In the genomic region with DNA sequence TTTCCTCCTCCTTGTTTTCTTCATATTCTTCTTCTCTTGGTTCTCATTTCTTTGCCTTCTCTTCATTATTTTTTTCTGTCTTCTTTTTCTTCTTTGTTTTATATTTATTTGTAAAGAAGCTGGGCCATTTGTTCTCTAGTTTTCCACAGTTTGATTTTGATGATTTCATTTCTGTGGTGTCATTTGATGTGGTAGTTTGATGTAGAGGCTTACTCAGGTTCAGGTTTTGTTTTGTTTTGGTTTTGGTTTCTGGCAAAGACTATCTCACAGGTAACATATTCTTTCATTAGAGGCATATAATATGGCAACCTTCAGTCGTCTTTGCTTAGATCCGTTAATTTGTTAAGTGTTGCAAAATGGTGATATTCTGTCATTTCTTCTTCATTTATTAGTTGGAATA, we compare ENCODE assay signal across 14 cellular contexts.
A peak's percentile ranks its signal among the peaks of the same experiment; 100 is the strongest.
DNase-seq lines count a peak whose midpoint lies in the region; ATAC-seq and TF ChIP-seq lines count a peak whose summit lies in the region.
"Had no signal": no experiment of that assay in that cellular context is flagged by ENCODE, and none has a peak within 500 bp of the region (broad histone marks: within the 10 kb centered on the region; RNA-seq: fewer than 3 reads in every experiment).

No MANE protein-coding gene starts in this region.

- H3K36me3 Mint-ChIP-seq in CD8-positive, alpha-beta T cell: peaks cover 29% of the 10 kb centered on the region
- peaks cover 26% of the 10 kb centered on the region for H3K36me3 Mint-ChIP-seq in activated naive CD8-positive, alpha-beta T cell
- H3K36me3 Mint-ChIP-seq in mesothelial cell of epicardium: peaks cover 29% of the 10 kb centered on the region

- no peak for DNase-seq in CD8-positive, alpha-beta T cell
- no peak for DNase-seq in mesothelial cell of epicardium (ENCODE audit: low spot score in 2 of 2, unreplicated experiment in 2 of 2)
- no peak for DNase-seq in left lung
- no peak for DNase-seq in dedifferentiated amniotic fluid mesenchymal stem cell (ENCODE audit: extremely low spot score)
- no peak for DNase-seq in mesenteric fat pad (ENCODE audit: low spot score)
- DNase-seq: activated effector memory CD4-positive, alpha-beta T cell treated with anti-CD3 and anti-CD28 coated beads, Interleukin-2, amount 50 U/mL, for 16 hours; effector CD4-positive, alpha-beta T cell; left cardiac atrium; NCI-H1694 treated with DMSO at 0.1 percent for 48 hours; SIG-M5 had no signal

- H3K4me1 ChIP-seq in CD8-positive, alpha-beta T cell (ENCODE audit: insufficient read depth, low read length): peaks cover 19% of the 10 kb centered on the region
- peaks cover 11 to 14% of the 10 kb centered on the region in 2 donors for H3K4me1 ChIP-seq in left lung

- no peaks in the 10 kb centered on the region for H3K27me3 Mint-ChIP-seq in CD8-positive, alpha-beta T cell (ENCODE audit: low read depth)
- no peaks in the 10 kb centered on the region for H3K27me3 Mint-ChIP-seq in activated naive CD8-positive, alpha-beta T cell
- no peaks in the 10 kb centered on the region for H3K27me3 Mint-ChIP-seq in mesothelial cell of epicardium (ENCODE audit: low read depth)
- H3K27me3 Mint-ChIP-seq: B cell had no signal

- no peaks in the 10 kb centered on the region for H3K36me3 ChIP-seq in CD8-positive, alpha-beta T cell (ENCODE audit: insufficient read depth, low read length)
- H3K36me3 ChIP-seq in KOPT-K1 (ENCODE audit: insufficient read depth, low read length): peaks cover 4% of the 10 kb centered on the region; the same call in 1 of the 2 replicates
- H3K36me3 ChIP-seq in left lung: no peaks in the 10 kb centered on the region
- H3K36me3 ChIP-seq: thoracic aorta had no signal

- no peak for TF ChIP-seq CTCF in CD8-positive, alpha-beta T cell (IDR thresholded peaks at IDR 0.05)
- TF ChIP-seq CTCF in mesothelial cell of epicardium (IDR thresholded peaks at IDR 0.05; ENCODE audit: unreplicated experiment): no peak
- TF ChIP-seq CTCF in left lung (IDR thresholded peaks at IDR 0.05): no peak

- no peaks in the 10 kb centered on the region for H3K27me3 ChIP-seq in CD8-positive, alpha-beta T cell (ENCODE audit: insufficient read depth, low read length)
- H3K27me3 ChIP-seq in left lung: no peaks in the 10 kb centered on the region

- CTCF ChIA-PET in CD8-positive, alpha-beta T cell (lab: Charles Lee): no interaction called here

- no peak overlapping the region for H3K27ac ChIP-seq in CD8-positive, alpha-beta T cell (ENCODE audit: low read depth, low read length)
- H3K27ac ChIP-seq in KOPT-K1 (ENCODE audit: low read depth, low read length, poor library complexity, severe bottlenecking): peak overlapping the region; percentile 14
- no peak overlapping the region for H3K27ac ChIP-seq in left lung
- H3K27ac ChIP-seq: thoracic aorta had no signal

- intact Hi-C loops in CD8-positive, alpha-beta T cell (cut with DNase I, micrococcal nuclease): loop anchor here in 1 of 2 experiments (2.0 to 10.0 kb wide), 3 partner anchors 75 to 429 kb away; a partner anchor contains a TSS
- intact Hi-C loops in left lung (cut with DNase I): no loop called here

- no peak overlapping the region for H3K4me3 ChIP-seq in CD8-positive, alpha-beta T cell (ENCODE audit: low read depth, low read length)
- H3K4me3 ChIP-seq in left lung: no peak overlapping the region
- H3K4me3 ChIP-seq: thoracic aorta had no signal

- peak overlapping the region; percentile 50 for H3K4me3 Mint-ChIP-seq in CD8-positive, alpha-beta T cell
- peak overlapping the region; percentile 69 for H3K4me3 Mint-ChIP-seq in activated naive CD8-positive, alpha-beta T cell
- H3K4me3 Mint-ChIP-seq in mesothelial cell of epicardium: no peak overlapping the region
- H3K4me3 Mint-ChIP-seq: B cell had no signal

- peaks cover 35% of the 10 kb centered on the region for H3K4me1 Mint-ChIP-seq in CD8-positive, alpha-beta T cell (ENCODE audit: low read depth)
- H3K4me1 Mint-ChIP-seq in activated naive CD8-positive, alpha-beta T cell (ENCODE audit: low read depth): peaks cover 53% of the 10 kb centered on the region
- peaks cover 17% of the 10 kb centered on the region for H3K4me1 Mint-ChIP-seq in mesothelial cell of epicardium

- ATAC-seq in CD8-positive, alpha-beta T cell: peak; percentile 99
- ATAC-seq in left lung: no peak

- POLR2A ChIA-PET in CD8-positive, alpha-beta T cell (lab: Charles Lee): no interaction called here

- peaks cover 21% of the 10 kb centered on the region for H3K9me3 Mint-ChIP-seq in CD8-positive, alpha-beta T cell
- peaks cover 16% of the 10 kb centered on the region for H3K9me3 Mint-ChIP-seq in activated naive CD8-positive, alpha-beta T cell (ENCODE audit: low read depth)
- peaks cover 29% of the 10 kb centered on the region for H3K9me3 Mint-ChIP-seq in mesothelial cell of epicardium

- peak overlapping the region; percentile 75 for H3K27ac Mint-ChIP-seq in CD8-positive, alpha-beta T cell
- peak overlapping the region; percentile 59 for H3K27ac Mint-ChIP-seq in activated naive CD8-positive, alpha-beta T cell
- peak overlapping the region; percentile 62 for H3K27ac Mint-ChIP-seq in mesothelial cell of epicardium
- H3K27ac Mint-ChIP-seq: B cell had no signal

- no peaks in the 10 kb centered on the region for H3K9me3 ChIP-seq in CD8-positive, alpha-beta T cell (ENCODE audit: low read length)
- H3K9me3 ChIP-seq in KOPT-K1 (ENCODE audit: insufficient read depth, low read length, poor library complexity, severe bottlenecking) (peaks cover 22% of the 10 kb centered on the region), left lung (peaks cover 0 to 16% of the 10 kb centered on the region in 2 donors)
- H3K9me3 ChIP-seq: thoracic aorta had no signal
